8 cellular contexts compared by ENCODE assay signal in the genomic region with DNA sequence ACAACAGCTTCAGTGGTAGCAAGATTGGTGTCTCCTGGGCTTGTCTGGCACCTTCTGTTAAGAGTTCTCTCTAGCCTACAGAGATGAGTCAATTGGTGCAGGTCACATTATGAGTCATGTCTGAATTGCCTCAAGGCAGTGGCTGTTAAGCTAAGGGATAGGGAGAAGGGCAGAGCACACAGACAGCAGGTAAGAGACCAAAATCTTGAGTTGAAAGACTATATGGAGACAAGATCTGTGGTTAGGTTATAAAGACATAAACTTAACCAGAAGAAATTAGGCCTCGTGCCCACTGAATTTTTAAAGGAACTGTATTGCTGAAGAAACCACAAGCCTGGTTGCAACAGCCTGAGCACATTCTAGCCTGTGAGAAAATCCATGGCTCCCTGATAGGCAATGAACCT. TPM values are rescaled to one million over a fixed set of nuclear protein-coding genes. Genes with fewer than 3 reads are reported as not detected.
DNase-seq lines count a peak whose midpoint lies in the region; ATAC-seq and TF ChIP-seq lines count a peak whose summit lies in the region.

No MANE protein-coding gene starts in this region.

- no peaks in the 10 kb centered on the region for H3K27me3 ChIP-seq in BJ (ENCODE audit: control insufficient read depth, insufficient read depth, low read length)
- no peaks in the 10 kb centered on the region for H3K27me3 ChIP-seq in fibroblast of lung (ENCODE audit: control insufficient read depth, insufficient read depth, low read length)

- TF ChIP-seq CTCF in BJ (IDR thresholded peaks at IDR 0.05; ENCODE audit: insufficient read depth, low read depth, low read length) (no peak), fibroblast of lung (conservative IDR thresholded peaks at IDR 0.05 in 1 of 2, IDR thresholded peaks at IDR 0.05 in 1 of 2; ENCODE audit: low read depth in 1 of 2, low read length in 2 of 2) (no peak)

- no peak overlapping the region for H2AFZ ChIP-seq in fibroblast of lung (ENCODE audit: low read length)

- peaks cover 7% of the 10 kb centered on the region for H3K36me3 ChIP-seq in BJ (ENCODE audit: control insufficient read depth, insufficient read depth, low read length)
- peaks cover 7% of the 10 kb centered on the region for H3K36me3 ChIP-seq in fibroblast of lung (ENCODE audit: control insufficient read depth, insufficient read depth, low read length)

- POLR2A ChIA-PET in BJ (lab: Charles Lee) = no interaction called here

- no peaks in the 10 kb centered on the region for H3K9me3 ChIP-seq in fibroblast of lung (ENCODE audit: control insufficient read depth, insufficient read depth, low read depth, low read length)

- H3K27ac ChIP-seq in fibroblast of lung (ENCODE audit: insufficient read depth, low read length) = no peak overlapping the region

- H3K79me2 ChIP-seq in fibroblast of lung (ENCODE audit: control insufficient read depth, insufficient read depth, low read length) = no peaks in the 10 kb centered on the region

- no peaks in the 10 kb centered on the region for H4K20me1 ChIP-seq in fibroblast of lung (ENCODE audit: control insufficient read depth, extremely low read depth, insufficient read depth, low read length)

- H3K4me1 ChIP-seq in fibroblast of lung (ENCODE audit: control insufficient read depth, extremely low read depth, insufficient read depth, low read length) = no peaks in the 10 kb centered on the region

- no peak overlapping the region for H3K4me3 ChIP-seq in BJ (ENCODE audit: low read depth, low read length)
- H3K4me3 ChIP-seq in fibroblast of lung (replicated peaks in 1 of 4; ENCODE audit: control extremely low read depth in 1 of 4, insufficient read depth in 1 of 4, low read depth in 3 of 4, low read length in 4 of 4) = no peak overlapping the region

- no peak overlapping the region for H3K4me2 ChIP-seq in fibroblast of lung (ENCODE audit: extremely low read depth, insufficient read depth, low read length)

- DNase-seq in BJ (ENCODE audit: low read depth) = peak; percentile 57
- peak; percentile 34 to 75 for DNase-seq in SW 1271 (lab: John Stamatoyannopoulos, UW)
- peak; percentile 57 to 85 for DNase-seq in fibroblast of lung (ENCODE audit: low read depth in 2 of 2)
- no peak for DNase-seq in nucleus accumbens (lab: John Stamatoyannopoulos, UW)
- DNase-seq in NCI-H2171 treated with DMSO at 0.1 percent for 48 hours (lab: John Stamatoyannopoulos, UW) = no peak
- DNase-seq in T-helper 9 cell = no peak

- CTCF ChIA-PET in BJ (lab: Yijun Ruan, JAX) = interaction anchor here (0.7 kb wide), 1 partner anchor 18 kb away, joined by 3 read pairs; no protein-coding TSS in a partner anchor

- ATAC-seq in GM19372 (IDR thresholded peaks at IDR 0.05; ENCODE audit: low read depth, unreplicated experiment) (peak; percentile 96), HG03280 (IDR thresholded peaks at IDR 0.05; ENCODE audit: unreplicated experiment) (peak; percentile 98)

- no peak overlapping the region for H3K9ac ChIP-seq in fibroblast of lung (ENCODE audit: insufficient read depth, low read length)

RNA-seq across cellular contexts. Expression of gene KPNA1, which starts 19.2 kb away (rescaled TPM):
- polyA plus RNA-seq in BJ (2011; rRNA removed) = 27.8 and 41.7 TPM in 2 replicates
- polyA minus RNA-seq in BJ (2011; rRNA and poly(A)+ RNA removed) = 34.9 and 35.0 TPM in 2 replicates
- 21.3 and 23.9 TPM in 2 replicates for total RNA-seq in fibroblast of lung
- polyA plus RNA-seq in fibroblast of lung = 54.5 and 56.0 TPM in 2 replicates
- 39.3 and 45.3 TPM in 2 replicates for polyA plus RNA-seq in fibroblast of lung (2012)
- polyA minus RNA-seq in fibroblast of lung (ENCODE audit: low replicate concordance) = 85.4 and 87.8 TPM in 2 replicates

RNA-seq across cellular contexts. Expression of gene PARP9, which starts 30.2 kb away (rescaled TPM):
- polyA plus RNA-seq in BJ (2011; rRNA removed) = 18.2 and 26.9 TPM in 2 replicates
- 7.4 and 8.1 TPM in 2 replicates for polyA minus RNA-seq in BJ (2011; rRNA and poly(A)+ RNA removed)
- total RNA-seq in fibroblast of lung = 44.2 and 56.0 TPM in 2 replicates
- polyA plus RNA-seq in fibroblast of lung = 39.2 and 50.0 TPM in 2 replicates
- polyA plus RNA-seq in fibroblast of lung (2012) = 22.5 and 26.1 TPM in 2 replicates
- 6.4 and 10.7 TPM in 2 replicates for polyA minus RNA-seq in fibroblast of lung (ENCODE audit: low replicate concordance)

RNA-seq across cellular contexts. Expression of gene DTX3L, which starts 30.2 kb away (rescaled TPM):
- 3.5 and 6.1 TPM in 2 replicates for polyA plus RNA-seq in BJ (2011; rRNA removed)
- polyA minus RNA-seq in BJ (2011; rRNA and poly(A)+ RNA removed) = 4.6 and 8.0 TPM in 2 replicates
- 24.4 and 31.9 TPM in 2 replicates for total RNA-seq in fibroblast of lung
- 14.5 and 15.9 TPM in 2 replicates for polyA plus RNA-seq in fibroblast of lung
- 13.7 and 17.6 TPM in 2 replicates for polyA plus RNA-seq in fibroblast of lung (2012)
- polyA minus RNA-seq in fibroblast of lung (ENCODE audit: low replicate concordance) = 14.6 and 14.7 TPM in 2 replicates

RNA-seq across cellular contexts. Expression of gene PARP15, which starts 43.5 kb away (rescaled TPM):
- 0.05 and 0.09 TPM in 2 replicates for polyA plus RNA-seq in BJ (2011; rRNA removed)
- 0.09 TPM in 1 of 2 replicates, not detected in the other for polyA minus RNA-seq in BJ (2011; rRNA and poly(A)+ RNA removed)
- total RNA-seq in fibroblast of lung = 0.26 and 1.2 TPM in 2 replicates
- polyA plus RNA-seq in fibroblast of lung = 0.62 and 0.70 TPM in 2 replicates
- 0.20 and 0.23 TPM in 2 replicates for polyA plus RNA-seq in fibroblast of lung (2012)
- not detected in 2 replicates for polyA minus RNA-seq in fibroblast of lung (ENCODE audit: low replicate concordance)

Comparison
In these comparisons a context has a peak if more than half of its experiments do, and no peak if none do; other contexts are left out.
1. DNase-seq: peak in BJ (single experiment), SW 1271 (2 of 2) and fibroblast of lung (2 of 2); none in nucleus accumbens (0 of 56), NCI-H2171 treated with DMSO at 0.1 percent for 48 hours (single experiment) and T-helper 9 cell (single experiment).